In the genomic region with DNA sequence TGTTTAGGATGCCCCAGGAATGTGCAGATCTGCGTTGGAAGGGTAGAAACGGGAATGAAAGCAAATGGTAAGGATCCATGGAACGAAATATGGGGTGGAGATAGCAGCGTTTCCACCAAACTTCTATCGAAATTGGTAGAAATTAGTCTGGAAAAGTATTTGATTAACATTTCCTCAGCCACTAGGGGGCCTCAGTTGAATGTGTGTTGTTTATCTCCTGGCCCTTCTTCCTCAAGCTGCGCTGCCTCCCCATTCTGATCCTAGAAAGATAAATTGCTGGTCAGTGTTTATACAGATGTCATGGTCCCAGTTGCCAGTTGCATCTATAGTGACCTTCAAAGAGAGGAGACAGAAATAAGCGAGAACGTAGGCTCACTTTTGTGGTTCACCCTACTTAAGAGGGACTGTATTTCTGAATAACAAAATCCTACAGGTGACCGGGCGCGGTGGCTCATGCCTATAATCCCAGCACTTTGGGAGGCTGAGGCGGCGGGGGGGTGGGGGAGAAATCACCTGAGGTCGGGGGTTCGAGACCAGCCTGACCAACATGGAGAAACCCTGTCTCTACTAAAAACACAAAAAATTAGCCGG, we compare ENCODE assay signal across 7 cellular contexts.
DNase-seq lines count a peak whose midpoint lies in the region; TF ChIP-seq lines count a peak whose summit lies in the region.

No MANE protein-coding gene starts in this region.

- no peak for DNase-seq in GM12864 (ENCODE audit: low read depth)
- peak; percentile 49 for DNase-seq in SK-N-SH
- DNase-seq in iPS-NIHi11 (ENCODE audit: low spot score), result peak; percentile 55
- no peak for DNase-seq in activated CD4-positive, CD25-positive, alpha-beta regulatory T cell treated with anti-CD3 and anti-CD28 coated beads, Interleukin-2, amount 50 U/mL, for 72 hours
- no peak for DNase-seq in GM19240 (ENCODE audit: insufficient read length, low spot score)
- DNase-seq in coronary artery (ENCODE audit: low spot score), result no peak

- H2AFZ ChIP-seq in Loucy (ENCODE audit: low read length) (no peak overlapping the region), SK-N-SH (ENCODE audit: low read depth) (no peak overlapping the region)

- H3K79me2 ChIP-seq in Loucy (ENCODE audit: insufficient read depth, low read length), result no peaks in the 10 kb centered on the region
- H3K79me2 ChIP-seq in SK-N-SH (ENCODE audit: insufficient read depth), result no peaks in the 10 kb centered on the region

- H3K27ac ChIP-seq in SK-N-SH (ENCODE audit: low read depth in 2 of 2, low read length in 1 of 2) (no peak overlapping the region), coronary artery (no peak overlapping the region)

- H3K27me3 ChIP-seq in Loucy (ENCODE audit: insufficient read depth, low read length, poor library complexity, severe bottlenecking) (no peaks in the 10 kb centered on the region), SK-N-SH (ENCODE audit: insufficient read depth) (no peaks in the 10 kb centered on the region)

- no peak for TF ChIP-seq EP300 in SK-N-SH (IDR thresholded peaks at IDR 0.05; ENCODE audit: borderline replicate concordance in 1 of 2, low read depth in 1 of 2, low read length in 1 of 2)

- CTCF ChIA-PET in SK-N-SH (lab: Yijun Ruan, JAX), result interaction anchor here (0.6 to 2.6 kb wide), 27 partner anchors 9 to 1104 kb away, joined by 3 to 17 read pairs (median 4); no protein-coding TSS in a partner anchor

- 57% methylated on average over 16 of the region's 16 CpGs for WGBS in SK-N-SH (ENCODE audit: low lambda C conversion rate)

- no peak overlapping the region for H3K9ac ChIP-seq in Loucy (ENCODE audit: low read depth, low read length, poor library complexity, severe bottlenecking)
- no peak overlapping the region for H3K9ac ChIP-seq in SK-N-SH

- no peak overlapping the region for H3K4me2 ChIP-seq in Loucy (ENCODE audit: low read depth, low read length, poor library complexity, severe bottlenecking)
- no peak overlapping the region for H3K4me2 ChIP-seq in SK-N-SH

- H3K4me1 ChIP-seq in Loucy (ENCODE audit: insufficient read depth, low read length, poor library complexity, severe bottlenecking) (no peaks in the 10 kb centered on the region), SK-N-SH (ENCODE audit: control insufficient read depth in 1 of 2, insufficient read depth in 2 of 2, low read depth in 1 of 2, low read length in 1 of 2) (no peaks in the 10 kb centered on the region; a peak in 3 of 4 replicates)

- H3K4me3 ChIP-seq in GM12864 (ENCODE audit: low read depth, low read length) (no peak overlapping the region), Loucy (ENCODE audit: low read length, poor library complexity, severe bottlenecking) (no peak overlapping the region), SK-N-SH (ENCODE audit: low read depth in 2 of 2, low read length in 1 of 2) (no peak overlapping the region; a peak in 1 of 4 replicates), coronary artery (no peak overlapping the region)

- H3K36me3 ChIP-seq in Loucy (ENCODE audit: insufficient read depth, low read length) (no peaks in the 10 kb centered on the region), SK-N-SH (replicated peaks in 1 of 2; ENCODE audit: control insufficient read depth in 1 of 2, insufficient read depth in 2 of 2, low read length in 1 of 2) (no peaks in the 10 kb centered on the region)

- H3K9me2 ChIP-seq in Loucy (replicated peaks; ENCODE audit: low read depth, low read length) (no peaks in the 10 kb centered on the region), SK-N-SH (no peaks in the 10 kb centered on the region)

- peak; percentile 83 for TF ChIP-seq RAD21 in SK-N-SH (IDR thresholded peaks at IDR 0.05; ENCODE audit: low read length)

- POLR2A ChIA-PET in SK-N-SH (lab: Yijun Ruan, JAX), result no interaction called here

- no peaks in the 10 kb centered on the region for H4K20me1 ChIP-seq in Loucy (ENCODE audit: insufficient read depth, low read length, poor library complexity, severe bottlenecking)
- H4K20me1 ChIP-seq in SK-N-SH (ENCODE audit: insufficient read depth), result no peaks in the 10 kb centered on the region

- no peaks in the 10 kb centered on the region for H3K9me3 ChIP-seq in Loucy (ENCODE audit: insufficient read depth, low read depth, low read length)
- H3K9me3 ChIP-seq in SK-N-SH, result no peaks in the 10 kb centered on the region

- TF ChIP-seq CTCF in GM12864 (IDR thresholded peaks at IDR 0.05; ENCODE audit: low read depth, low read length, missing control alignments), result peak; percentile 58
- peak; percentile 72 for TF ChIP-seq CTCF in Loucy (conservative IDR thresholded peaks at IDR 0.05; ENCODE audit: low read length)
- peak; percentile 44 for TF ChIP-seq CTCF in SK-N-SH (IDR thresholded peaks at IDR 0.05)
- no peak for TF ChIP-seq CTCF in coronary artery (IDR thresholded peaks at IDR 0.05)

- no peaks in the 10 kb centered on the region for H3F3A ChIP-seq in Loucy (ENCODE audit: low read depth)
- H3F3A ChIP-seq in SK-N-SH (replicated peaks; ENCODE audit: insufficient read depth), result no peaks in the 10 kb centered on the region

TF ChIP-seq in SK-N-SH, 30 proteins besides CTCF, POLR2A, EP300 and RAD21:
- peak; percentile 47 for TF ChIP-seq GATA2 (CRISPR knock-in tag; IDR thresholded peaks at IDR 0.05)
- TF ChIP-seq RCOR1 (IDR thresholded peaks at IDR 0.05; ENCODE audit: low read length), result no peak
- peak; percentile 51; the same call in 1 of the 2 replicates for TF ChIP-seq SMC3 (IDR thresholded peaks at IDR 0.05; ENCODE audit: low read depth, low read length)
TF ChIP-seq in SK-N-SH: peak in this region for 2.

Comparison
In these comparisons a context has a peak if more than half of its experiments do, and no peak if none do; other contexts are left out.
1. DNase-seq: peak in SK-N-SH (single experiment) and iPS-NIHi11 (single experiment); none in GM12864 (single experiment), activated CD4-positive, CD25-positive, alpha-beta regulatory T cell treated with anti-CD3 and anti-CD28 coated beads, Interleukin-2, amount 50 U/mL, for 72 hours (single experiment), GM19240 (single experiment) and coronary artery (single experiment).